Comparison of ENCODE assay signal across 8 cellular contexts in genomic region chr5:97547999-97548797, GRCh38.
DNase-seq lines count a peak whose midpoint lies in the region; ATAC-seq lines count a peak whose summit lies in the region.

No MANE protein-coding gene starts in this region.

- ATAC-seq in GM18519 (IDR thresholded peaks at IDR 0.05; ENCODE audit: low FRiP score, unreplicated experiment) (peak; percentile 88), GM21619 (IDR thresholded peaks at IDR 0.05; ENCODE audit: unreplicated experiment) (peak; percentile 83), HG03565 (IDR thresholded peaks at IDR 0.05; ENCODE audit: unreplicated experiment) (peak; percentile 87), left colon (peak; percentile 94), Right ventricle myocardium superior (ENCODE audit: poor library complexity) (no peak)

- DNase-seq in left colon (no peak), activated gamma-delta T cell treated with Interleukin-2 at 50 U/mL for 16 hours (no peak), NCI-H748 (lab: John Stamatoyannopoulos, UW; ENCODE audit: unreplicated experiment) (no peak), NCI-H524 (lab: John Stamatoyannopoulos, UW) (no peak), Right ventricle myocardium superior (no peak)

- intact Hi-C loops in left colon (cut with DNase I, micrococcal nuclease), result no loop called here
- intact Hi-C loops in Right ventricle myocardium superior (cut with DNase I), result no loop called here
